ENCODE assay signal across 8 cellular contexts in the genomic region with DNA sequence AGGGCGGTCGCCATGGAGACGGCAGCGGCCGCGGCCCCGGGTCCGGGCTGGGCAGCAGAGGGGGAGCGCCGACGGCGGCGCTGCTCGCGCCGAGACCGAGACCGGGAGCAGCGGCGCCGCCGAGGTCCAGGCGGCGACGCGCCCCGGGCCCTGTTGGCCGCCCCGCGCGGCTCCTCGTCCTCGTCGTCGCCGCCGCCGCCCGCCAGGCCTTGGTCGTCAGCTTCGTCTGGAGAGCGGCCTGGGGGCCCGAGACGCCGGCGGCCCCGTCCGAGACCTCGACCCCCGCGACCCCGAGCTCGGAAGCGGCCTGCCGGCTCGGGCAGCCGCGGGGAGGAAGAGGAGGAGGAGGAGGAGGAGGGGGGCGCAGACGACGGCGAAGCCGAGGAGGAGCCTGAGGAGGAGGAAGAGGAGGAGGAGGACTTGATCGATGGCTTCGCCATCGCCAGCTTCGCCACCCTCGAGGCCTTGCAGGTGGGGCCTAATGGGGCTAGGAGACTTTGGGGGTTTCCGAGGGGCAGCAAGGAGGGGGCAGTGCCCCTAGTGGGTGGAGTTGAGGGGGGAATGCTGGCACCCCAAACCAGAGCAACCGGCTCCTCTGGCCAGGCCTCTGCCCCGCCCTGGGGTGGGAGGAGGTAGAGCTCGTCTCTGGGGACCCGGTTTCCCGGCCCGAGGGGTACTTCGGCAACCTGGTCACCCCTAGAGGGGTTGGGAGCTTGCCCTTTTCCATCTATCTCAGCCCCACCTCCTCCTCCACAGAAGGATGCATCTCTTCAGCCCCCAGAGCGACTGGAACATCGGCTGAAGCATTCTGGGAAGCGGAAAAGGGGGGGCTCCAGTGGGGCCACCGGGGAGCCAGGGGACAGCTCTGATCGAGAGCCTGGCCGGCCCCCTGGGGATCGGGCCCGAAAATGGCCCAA. TPM values are rescaled to one million over a fixed set of nuclear protein-coding genes. Genes with fewer than 3 reads are reported as not detected.
DNase-seq lines count a peak whose midpoint lies in the region; ATAC-seq and TF ChIP-seq lines count a peak whose summit lies in the region.

No MANE protein-coding gene starts in this region.

- peaks cover 61% of the 10 kb centered on the region for H3K36me3 Mint-ChIP-seq in central memory CD8-positive, alpha-beta T cell (ENCODE audit: insufficient read depth)

- no peaks in the 10 kb centered on the region for H3K9me3 Mint-ChIP-seq in central memory CD8-positive, alpha-beta T cell

- H3K27ac Mint-ChIP-seq in central memory CD8-positive, alpha-beta T cell (ENCODE audit: low read depth): peak overlapping the region; percentile 91

- no peaks in the 10 kb centered on the region for H3K27me3 Mint-ChIP-seq in central memory CD8-positive, alpha-beta T cell

- no peak for TF ChIP-seq POLR2A in lower leg skin (IDR thresholded peaks at IDR 0.05)

- ATAC-seq in central memory CD8-positive, alpha-beta T cell (replicated peaks; ENCODE audit: extremely low read depth, poor library complexity, severe bottlenecking): no peak

- no peak for TF ChIP-seq CTCF in lower leg skin (IDR thresholded peaks at IDR 0.05)

- 1 to 2% methylated on average over 37 to 43 of the region's 84 CpGs for WGBS in lower leg skin, 2 donors

- H3K4me3 ChIP-seq in lower leg skin (ENCODE audit: low read depth, poor library complexity, severe bottlenecking): peak overlapping the region; percentile 92

- DNase-seq in DMS53 (lab: John Stamatoyannopoulos, UW): peak; percentile 26
- no peak for DNase-seq in DMS53 treated with DMSO at 0.1 percent for 48 hours (lab: John Stamatoyannopoulos, UW; ENCODE audit: unreplicated experiment)
- DNase-seq in UCSD-AML1 (lab: John Stamatoyannopoulos, UW; ENCODE audit: unreplicated experiment): peak; percentile 43
- peak in 1 of 2 donors; percentile 33 for DNase-seq in central memory CD8-positive, alpha-beta T cell (ENCODE audit: low spot score in 2 of 2)
- peak in 1 of 2 donors; percentile 45 for DNase-seq in lower leg skin (ENCODE audit: low spot score in 2 of 2)
- peak; percentile 42 for DNase-seq in stimulated activated CD8-positive, alpha-beta memory T cell treated with anti-CD3 and anti-CD28 coated beads, Interleukin-4, amount 100 ng/mL, for 24 hours (ENCODE audit: low read depth)
- no peak for DNase-seq in pons (ENCODE audit: low spot score)
- DNase-seq in NCI-H2029 treated with DMSO at 0.1 percent for 48 hours (lab: John Stamatoyannopoulos, UW): no peak

- intact Hi-C loops in lower leg skin (cut with DNase I; ENCODE audit: low total_unique reads): no loop called here

- peak overlapping the region; percentile 99 for H3K4me3 Mint-ChIP-seq in central memory CD8-positive, alpha-beta T cell

- peaks cover 52% of the 10 kb centered on the region for H3K4me1 Mint-ChIP-seq in central memory CD8-positive, alpha-beta T cell

RNA-seq across cellular contexts. Expression of gene FBRS, which starts 1.5 kb away (rescaled TPM):
- total RNA-seq in lower leg skin: 100 to 1,000 TPM in 1 of 4 donors, 10 to 100 TPM in 3; 51.0 to 103 (median 58.3) TPM

RNA-seq across cellular contexts. Expression of gene PRR14, which starts 9.0 kb away (rescaled TPM):
- 10 to 100 TPM; 23.8 to 67.5 (median 37.1) TPM for total RNA-seq in lower leg skin

RNA-seq across cellular contexts. Expression of gene SRCAP, which starts 39.2 kb away (rescaled TPM):
- total RNA-seq in lower leg skin: 10 to 100 TPM; 21.7 to 44.0 (median 33.7) TPM

RNA-seq across cellular contexts. Expression of gene ZNF689, which starts 49.6 kb away (rescaled TPM):
- total RNA-seq in lower leg skin: 1 to 10 TPM; 3.2 to 9.1 (median 6.7) TPM

Comparison
In these comparisons a context has a peak if more than half of its experiments do, and no peak if none do; other contexts are left out.
1. DNase-seq: peak in DMS53 (single experiment), UCSD-AML1 (single experiment) and stimulated activated CD8-positive, alpha-beta memory T cell treated with anti-CD3 and anti-CD28 coated beads, Interleukin-4, amount 100 ng/mL, for 24 hours (single experiment); none in DMS53 treated with DMSO at 0.1 percent for 48 hours (single experiment), pons (single experiment) and NCI-H2029 treated with DMSO at 0.1 percent for 48 hours (single experiment).